Comparison of ENCODE assay signal across 20 cellular contexts in the genomic region with DNA sequence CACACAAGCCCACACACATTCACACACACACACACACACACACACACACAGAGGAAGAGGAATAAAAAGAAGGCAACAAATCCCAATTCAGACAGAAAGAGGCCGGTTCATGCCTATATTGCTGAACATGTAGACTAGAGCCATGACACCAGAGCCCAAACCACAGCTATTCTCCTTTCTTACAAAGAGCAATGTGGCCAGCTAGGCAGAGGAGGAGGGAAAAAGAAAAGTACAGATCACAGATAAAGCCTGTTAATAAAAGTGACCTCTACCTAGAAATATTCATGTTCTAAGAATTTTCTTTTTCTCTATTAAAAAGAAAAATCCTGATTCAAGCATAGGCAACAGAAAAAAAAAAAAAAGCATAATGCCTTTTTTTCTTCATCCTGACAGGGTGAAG.
"Had no signal": no experiment of that assay in that cellular context is flagged by ENCODE, and none has a peak within 500 bp of the region (broad histone marks: within the 10 kb centered on the region; RNA-seq: fewer than 3 reads in every experiment).

No MANE protein-coding gene starts in this region.

- H3K27ac ChIP-seq: coronary artery, esophagus squamous epithelium, neutrophil, pancreas, right lobe of liver, stomach, thyroid gland had no signal

- H3K4me1 ChIP-seq: esophagus squamous epithelium, thyroid gland had no signal

- H3K36me3 ChIP-seq: esophagus squamous epithelium, neutrophil, pancreas, right lobe of liver, stomach, thyroid gland had no signal

- DNase-seq: dermis blood vessel endothelial cell; effector memory CD8-positive, alpha-beta T cell; erythroblast; esophagus squamous epithelium; head of caudate nucleus; kidney; mammary epithelial cell; natural killer cell; pancreas; right lobe of liver; small intestine; stimulated activated CD4-positive, alpha-beta T cell treated with anti-CD3 and anti-CD28 coated beads, Interleukin-12 subunit alpha, Interleukin-12 subunit beta, amount 100 ng/mL, for 4 hours; stimulated activated CD4-positive, alpha-beta T cell treated with anti-CD3 and anti-CD28 coated beads, Interleukin-1b, Interleukin-23, amount 100 ng/mL, for 48 hours; stimulated activated CD4-positive, alpha-beta T cell treated with anti-CD3 and anti-CD28 coated beads, Interleukin-4, amount 100 ng/mL, for 1 hour; stimulated activated naive CD4-positive, alpha-beta T cell treated with Interleukin-2 at 50 U/mL for 16 hours; stomach; thyroid gland; trophoblast cell had no signal

- H3K4me3 ChIP-seq: coronary artery, esophagus squamous epithelium, pancreas, right lobe of liver, stomach, thyroid gland had no signal

- H3K9me3 ChIP-seq: esophagus squamous epithelium, neutrophil, pancreas, right lobe of liver, stomach, thyroid gland had no signal

- H3K27me3 ChIP-seq: esophagus squamous epithelium, neutrophil, pancreas, right lobe of liver, stomach, thyroid gland had no signal
